Comparison of ENCODE assay signal across 10 cellular contexts in genomic region chrY:2913066-2913815, GRCh38. TPM values are rescaled to one million over a fixed set of nuclear protein-coding genes. Genes with fewer than 3 reads are reported as not detected.
DNase-seq lines count a peak whose midpoint lies in the region; ATAC-seq, FAIRE-seq and TF ChIP-seq lines count a peak whose summit lies in the region.
"Had no signal": no experiment of that assay in that cellular context is flagged by ENCODE, and none has a peak within 500 bp of the region (broad histone marks: within the 10 kb centered on the region; RNA-seq: fewer than 3 reads in every experiment).

No MANE protein-coding gene starts in this region.

- H3K36me3 Mint-ChIP-seq in activated naive CD4-positive, alpha-beta T cell treated with anti-CD3 and anti-CD28 coated beads, Interleukin-2, amount 50 U/mL, for 72 hours, result peaks cover 4 to 23% of the 10 kb centered on the region in 2 donors

- peak; percentile 64 for ATAC-seq in GM19043 (IDR thresholded peaks at IDR 0.05; ENCODE audit: low read depth, unreplicated experiment)
- peak; percentile 70 to 81 for ATAC-seq in activated naive CD4-positive, alpha-beta T cell treated with anti-CD3 and anti-CD28 coated beads, Interleukin-2, amount 50 U/mL, for 72 hours
- ATAC-seq in GM18858 (IDR thresholded peaks at IDR 0.05; ENCODE audit: unreplicated experiment), result no peak
- ATAC-seq in GM19463 (IDR thresholded peaks at IDR 0.05; ENCODE audit: unreplicated experiment), result no peak

- peak; percentile 36 for FAIRE-seq in small intestine (lab: Jason Lieb, UNC)
- FAIRE-seq in HTR-8/SVneo (lab: Jason Lieb, UNC), result no peak

- peaks cover 0 to 7% of the 10 kb centered on the region in 2 donors for H3K9me3 Mint-ChIP-seq in activated naive CD4-positive, alpha-beta T cell treated with anti-CD3 and anti-CD28 coated beads, Interleukin-2, amount 50 U/mL, for 72 hours
- H3K9me3 Mint-ChIP-seq: activated naive CD4-positive, alpha-beta T cell treated with anti-CD3 and anti-CD28 coated beads, Interleukin-2, amount 50 U/mL, for 24 hours had no signal

- no peaks in the 10 kb centered on the region for H3K4me1 ChIP-seq in small intestine (ENCODE audit: control insufficient read depth in 2 of 2, insufficient read depth in 1 of 2, low read depth in 1 of 2, low read length in 1 of 2)

- H3K4me3 ChIP-seq in small intestine (ENCODE audit: low read depth in 1 of 2, low read length in 2 of 2), result no peak overlapping the region

- no peak overlapping the region for H3K27ac ChIP-seq in small intestine (ENCODE audit: low read depth in 1 of 2, low read length in 1 of 2)

- no peak for DNase-seq in activated naive CD4-positive, alpha-beta T cell treated with anti-CD3 and anti-CD28 coated beads, Interleukin-2, amount 50 U/mL, for 72 hours (ENCODE audit: low spot score in 2 of 2)
- DNase-seq in small intestine (peak; percentile 31), HTR-8/SVneo (ENCODE audit: insufficient read length, low spot score) (no peak), NCI-H2029 treated with DMSO at 0.1 percent for 48 hours (lab: John Stamatoyannopoulos, UW) (no peak)
- DNase-seq: NCI-H82 had no signal

- H3K36me3 ChIP-seq in small intestine (ENCODE audit: control insufficient read depth in 2 of 2, insufficient read depth in 2 of 2, low read length in 2 of 2), result no peaks in the 10 kb centered on the region

- H3K27ac Mint-ChIP-seq in activated naive CD4-positive, alpha-beta T cell treated with anti-CD3 and anti-CD28 coated beads, Interleukin-2, amount 50 U/mL, for 72 hours, result no peak overlapping the region

- peak; percentile 40 for TF ChIP-seq CTCF in LNCAP (IDR thresholded peaks at IDR 0.05)

- H3K9me3 ChIP-seq in small intestine (ENCODE audit: control insufficient read depth, low read depth), result no peaks in the 10 kb centered on the region

- H3K27me3 ChIP-seq in small intestine (ENCODE audit: control insufficient read depth in 2 of 2, insufficient read depth in 2 of 2, low read length in 2 of 2), result no peaks in the 10 kb centered on the region

RNA-seq across cellular contexts. Expression of gene ZFY, which starts 21.9 kb away (rescaled TPM):
- total RNA-seq in activated naive CD4-positive, alpha-beta T cell treated with anti-CD3 and anti-CD28 coated beads, Interleukin-2, amount 50 U/mL, for 72 hours, result 10 to 100 TPM; 10.8 to 13.1 TPM
- 1 to 10 TPM in 2 of 3 donors, not detected in 1; 3.8 to 4.7 TPM for polyA plus RNA-seq in small intestine

Comparison
In these comparisons a context has a peak if more than half of its experiments do, and no peak if none do; other contexts are left out.
1. ATAC-seq: peak in GM19043 (single experiment) and activated naive CD4-positive, alpha-beta T cell treated with anti-CD3 and anti-CD28 coated beads, Interleukin-2, amount 50 U/mL, for 72 hours (2 of 2); none in GM18858 (single experiment) and GM19463 (single experiment).